8 cellular contexts compared by ENCODE assay signal in the genomic region with DNA sequence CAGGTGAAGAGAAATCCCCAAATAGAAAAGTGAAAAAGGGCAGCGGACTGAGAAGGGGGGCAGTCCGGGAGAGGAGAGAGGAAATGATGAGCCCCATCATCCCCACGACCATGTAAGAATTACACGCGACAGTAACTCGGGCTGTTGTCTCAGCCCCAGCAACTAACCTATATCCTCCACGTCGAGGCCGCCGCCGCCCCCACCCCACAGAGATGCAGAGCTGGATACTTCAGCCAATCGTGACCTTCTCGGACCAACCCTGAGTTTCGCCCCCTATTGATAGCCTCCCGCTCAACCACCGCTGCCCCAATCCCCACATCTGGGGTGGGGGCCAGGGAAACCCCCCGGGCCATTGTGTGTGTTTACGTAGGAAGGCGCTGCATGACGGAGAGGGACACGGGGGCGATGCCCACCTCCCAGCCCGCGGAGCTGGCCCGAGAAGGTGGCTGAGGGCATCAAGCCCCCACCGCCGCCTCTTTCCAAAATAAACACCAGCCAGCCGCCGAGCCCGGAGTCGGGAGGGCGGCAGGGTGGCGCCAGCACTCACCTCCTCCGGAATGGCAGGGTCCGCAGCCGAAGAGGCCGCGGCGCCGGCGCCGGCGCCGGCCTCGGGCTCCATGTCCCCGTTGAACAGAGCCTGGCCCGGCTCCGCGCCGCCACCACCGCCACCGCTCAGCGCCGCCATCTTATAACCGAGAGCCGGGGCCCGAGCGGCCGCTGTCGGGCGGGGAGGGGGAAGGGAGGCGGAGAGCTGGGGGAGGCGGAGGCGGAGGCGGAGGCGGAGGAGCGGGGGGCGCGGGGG. TPM values are rescaled to one million over a fixed set of nuclear protein-coding genes. Genes with fewer than 3 reads are reported as not detected.
DNase-seq lines count a peak whose midpoint lies in the region; ATAC-seq and TF ChIP-seq lines count a peak whose summit lies in the region.

No MANE protein-coding gene starts in this region.

- H3K4me1 Mint-ChIP-seq in activated CD8-positive, alpha-beta T cell treated with anti-CD3 and anti-CD28 coated beads for 36 hours (ENCODE audit: low read depth) = peaks cover 16% of the 10 kb centered on the region
- peaks cover 13% of the 10 kb centered on the region for H3K4me1 Mint-ChIP-seq in memory B cell

- intact Hi-C loops in activated CD8-positive, alpha-beta T cell treated with anti-CD3 and anti-CD28 coated beads for 36 hours (cut with micrococcal nuclease) = loop anchor here (2.0 to 5.0 kb wide), 2 partner anchors 91 to 112 kb away; a partner anchor contains a TSS

- H3K9me3 Mint-ChIP-seq in activated CD8-positive, alpha-beta T cell treated with anti-CD3 and anti-CD28 coated beads for 36 hours = peaks cover 2% of the 10 kb centered on the region
- no peaks in the 10 kb centered on the region for H3K9me3 Mint-ChIP-seq in memory B cell

- peak; percentile 82 for ATAC-seq in HG03378 (IDR thresholded peaks at IDR 0.05; ENCODE audit: unreplicated experiment)
- peak; percentile 75 for ATAC-seq in activated CD8-positive, alpha-beta T cell treated with anti-CD3 and anti-CD28 coated beads for 36 hours
- peak; percentile 76 for ATAC-seq in memory B cell (ENCODE audit: low read depth)

- H3K27me3 Mint-ChIP-seq in activated CD8-positive, alpha-beta T cell treated with anti-CD3 and anti-CD28 coated beads for 36 hours = no peaks in the 10 kb centered on the region
- no peaks in the 10 kb centered on the region for H3K27me3 Mint-ChIP-seq in memory B cell

- DNase-seq in NCI-H748 (lab: John Stamatoyannopoulos, UW; ENCODE audit: unreplicated experiment) (peak; percentile 85), memory B cell (ENCODE audit: low spot score in 2 of 2) (peak; percentile 86 to 94)
- peak; percentile 82 for DNase-seq in activated CD8-positive, alpha-beta T cell treated with anti-CD3 and anti-CD28 coated beads for 36 hours
- DNase-seq in effector CD8-positive, alpha-beta T cell (lab: John Stamatoyannopoulos, UW) = peak; percentile 78
- DNase-seq in stimulated activated CD8-positive, alpha-beta memory T cell treated with anti-CD3 and anti-CD28 coated beads, Interleukin-12 subunit alpha, Interleukin-12 subunit beta, amount 100 ng/mL, for 24 hours (ENCODE audit: extremely low read depth) = peak; percentile 28

- H3K27ac Mint-ChIP-seq in activated CD8-positive, alpha-beta T cell treated with anti-CD3 and anti-CD28 coated beads for 36 hours = no peak overlapping the region
- no peak overlapping the region for H3K27ac Mint-ChIP-seq in memory B cell

- POLR2A ChIA-PET in activated CD8-positive, alpha-beta T cell treated with anti-CD3 and anti-CD28 coated beads for 36 hours (lab: Charles Lee) = interaction anchor here (0.6 to 1.4 kb wide), 8 partner anchors 9 to 201 kb away, joined by 3 read pairs; no protein-coding TSS in a partner anchor

- no peaks in the 10 kb centered on the region for H3K36me3 Mint-ChIP-seq in activated CD8-positive, alpha-beta T cell treated with anti-CD3 and anti-CD28 coated beads for 36 hours (ENCODE audit: low read depth)
- peaks cover 2% of the 10 kb centered on the region for H3K36me3 Mint-ChIP-seq in memory B cell

- peak; percentile 58 for TF ChIP-seq POLR2A in GM19193 (IDR thresholded peaks at IDR 0.05; ENCODE audit: extremely low read depth, insufficient read depth, insufficient read length)

- peak overlapping the region; percentile 91 for H3K27ac ChIP-seq in C4-2B

- no peak overlapping the region for H3K4me3 Mint-ChIP-seq in activated CD8-positive, alpha-beta T cell treated with anti-CD3 and anti-CD28 coated beads for 36 hours
- H3K4me3 Mint-ChIP-seq in memory B cell = no peak overlapping the region

- peak; percentile 64 for TF ChIP-seq CTCF in C4-2B (conservative IDR thresholded peaks at IDR 0.05)
- TF ChIP-seq CTCF in activated CD8-positive, alpha-beta T cell treated with anti-CD3 and anti-CD28 coated beads for 36 hours (IDR thresholded peaks at IDR 0.05) = no peak

- CTCF ChIA-PET in activated CD8-positive, alpha-beta T cell treated with anti-CD3 and anti-CD28 coated beads for 36 hours (lab: Charles Lee) = interaction anchor here (0.9 to 1.4 kb wide), 5 partner anchors 50 to 134 kb away, joined by 3 to 6 read pairs (median 3); no protein-coding TSS in a partner anchor

RNA-seq across cellular contexts. Expression of a gene that starts 0.5 kb away (rescaled TPM):
- total RNA-seq in activated CD8-positive, alpha-beta T cell treated with anti-CD3 and anti-CD28 coated beads for 36 hours = 10 to 100 TPM; 30.0 to 30.6 TPM

Comparison
In these comparisons a context has a peak if more than half of its experiments do, and no peak if none do; other contexts are left out.
1. Peak in every context shown above with its lines: DNase-seq, ATAC-seq and H3K27ac ChIP-seq.
2. DNase-seq: peak in every context shown above with its lines; median percentile 90 in memory B cell; 85 in NCI-H748; 82 in activated CD8-positive, alpha-beta T cell treated with anti-CD3 and anti-CD28 coated beads for 36 hours; 78 in effector CD8-positive, alpha-beta T cell; 28 in stimulated activated CD8-positive, alpha-beta memory T cell treated with anti-CD3 and anti-CD28 coated beads, Interleukin-12 subunit alpha, Interleukin-12 subunit beta, amount 100 ng/mL, for 24 hours.